ENCODE assay signal across 22 cellular contexts in genomic region chr5:6488021-6488420, GRCh38. TPM values are rescaled to one million over a fixed set of nuclear protein-coding genes. Genes with fewer than 3 reads are reported as not detected.
DNase-seq lines count a peak whose midpoint lies in the region; ATAC-seq lines count a peak whose summit lies in the region.
"Had no signal": no experiment of that assay in that cellular context is flagged by ENCODE, and none has a peak within 500 bp of the region (broad histone marks: within the 10 kb centered on the region; RNA-seq: fewer than 3 reads in every experiment).

No MANE protein-coding gene starts in this region.

- in situ Hi-C loops in KBM-7 (cut with MboI; ENCODE audit: low pct_unique_long_range_greater_than_20kb, low sequenced_read_pairs) = no loop called here

- ATAC-seq in HG03457 (IDR thresholded peaks at IDR 0.05; ENCODE audit: unreplicated experiment) = no peak
- ATAC-seq: naive thymus-derived CD8-positive, alpha-beta T cell; T-helper 17 cell had no signal

- peak; percentile 73 for DNase-seq in Daoy (ENCODE audit: low read depth)
- DNase-seq in NCI-H1048 (lab: John Stamatoyannopoulos, UW) = peak; percentile 46
- DNase-seq in astrocyte of the hippocampus (ENCODE audit: low read depth, low spot score) = peak; percentile 57
- DNase-seq in middle frontal gyrus (ENCODE audit: extremely low spot score, low spot score) = peak; percentile 46
- DNase-seq in occipital lobe (lab: John Stamatoyannopoulos, UW) = no peak
- no peak for DNase-seq in KBM-7
- no peak for DNase-seq in NK-92 treated with Interleukin-12 subunit alpha and Interleukin-12 subunit beta, amount 100 ng/mL, for 24 hours (lab: John Stamatoyannopoulos, UW)
- DNase-seq: activated CD4-positive, alpha-beta memory T cell treated with anti-CD3 and anti-CD28 coated beads for 36 hours; activated T-cell treated with anti-CD3 and anti-CD28 coated beads for 4 hours; adrenal gland; CD4-positive, CD25-positive, alpha-beta regulatory T cell; central memory CD4-positive, alpha-beta T cell; DMS53; kidney; naive thymus-derived CD8-positive, alpha-beta T cell; NCI-H1417 treated with DMSO at 0.1 percent for 48 hours; NCI-H774; stimulated activated naive CD4-positive, alpha-beta T cell; T-helper 17 cell; tibial artery had no signal

RNA-seq across cellular contexts. Expression of gene UBE2QL1, which starts 39.4 kb away (rescaled TPM):
- total RNA-seq in Daoy (2014; rRNA removed; shearing (Covaris generic)) = 0.40 and 0.65 TPM in 2 replicates
- 46.3 TPM for total RNA-seq in occipital lobe
- total RNA-seq: activated CD4-positive, alpha-beta memory T cell treated with anti-CD3 and anti-CD28 coated beads for 36 hours; CD4-positive, CD25-positive, alpha-beta regulatory T cell; naive thymus-derived CD8-positive, alpha-beta T cell; SJSA1 had no signal

Comparison
In these comparisons a context has a peak if more than half of its experiments do, and no peak if none do; other contexts are left out.
1. DNase-seq: peak in Daoy (single experiment), NCI-H1048 (single experiment), astrocyte of the hippocampus (single experiment) and middle frontal gyrus (single experiment); none in occipital lobe (single experiment), KBM-7 (single experiment) and NK-92 treated with Interleukin-12 subunit alpha and Interleukin-12 subunit beta, amount 100 ng/mL, for 24 hours (single experiment).
2. RNA of gene UBE2QL1, which starts 39.4 kb away (total RNA-seq): 46.3 TPM in occipital lobe (single experiment); 0.40 to 0.65 TPM in Daoy; every median in the first group is over 10 times any median in the second.